ENCODE assay signal across 17 cellular contexts in genomic region chr17:258045-258734, GRCh38.
DNase-seq lines count a peak whose midpoint lies in the region; ATAC-seq and TF ChIP-seq lines count a peak whose summit lies in the region.
"Had no signal": no experiment of that assay in that cellular context is flagged by ENCODE, and none has a peak within 500 bp of the region (broad histone marks: within the 10 kb centered on the region; RNA-seq: fewer than 3 reads in every experiment).

No MANE protein-coding gene starts in this region.

- no peak overlapping the region for H3K4me3 ChIP-seq in right atrium auricular region
- no peak overlapping the region for H3K4me3 ChIP-seq in colonic mucosa
- H3K4me3 ChIP-seq in osteoblast (ENCODE audit: insufficient read depth, low read length), result no peak overlapping the region
- H3K4me3 ChIP-seq in vagina, result no peak overlapping the region
- H3K4me3 ChIP-seq: lung had no signal

- no peak overlapping the region for H3K9ac ChIP-seq in colonic mucosa (ENCODE audit: low read depth in 2 of 2, low read length in 2 of 2)

- no peaks in the 10 kb centered on the region for H3K9me3 ChIP-seq in right atrium auricular region
- no peaks in the 10 kb centered on the region for H3K9me3 ChIP-seq in colonic mucosa
- no peaks in the 10 kb centered on the region for H3K9me3 ChIP-seq in osteoblast (ENCODE audit: low read depth, low read length)
- H3K9me3 ChIP-seq in vagina, result no peaks in the 10 kb centered on the region

- H3K36me3 ChIP-seq in right atrium auricular region (no peaks in the 10 kb centered on the region), colonic mucosa (no peaks in the 10 kb centered on the region), osteoblast (ENCODE audit: insufficient read depth, low read length) (no peaks in the 10 kb centered on the region), vagina (no peaks in the 10 kb centered on the region)

- no peak overlapping the region for H3K27ac Mint-ChIP-seq in glutamatergic neuron (ENCODE audit: unreplicated experiment)
- H3K27ac Mint-ChIP-seq: CD8-positive, alpha-beta memory T cell; immature natural killer cell had no signal

- peaks cover 2% of the 10 kb centered on the region for H3K27me3 Mint-ChIP-seq in glutamatergic neuron (ENCODE audit: unreplicated experiment)

- DNase-seq in right atrium auricular region (ENCODE audit: low spot score) (no peak), left ventricle myocardium superior (no peak), colonic mucosa (peak; percentile 15), osteoblast (ENCODE audit: insufficient read length, low spot score, missing footprints) (peak; percentile 37), vagina (ENCODE audit: extremely low spot score in 2 of 2) (no peak), glutamatergic neuron (no peak), EL (no peak)
- DNase-seq: activated naive CD4-positive, alpha-beta T cell treated with anti-CD3 and anti-CD28 coated beads, Interleukin-2, amount 50 U/mL, for 16 hours; cerebellar nuclear complex; GOT3; immature natural killer cell; NCI-H146; NCI-H524 treated with DMSO at 0.1 percent for 48 hours; occipital lobe; stimulated activated naive CD4-positive, alpha-beta T cell treated with Interleukin-2 at 50 U/mL for 16 hours had no signal

- H3K79me2 ChIP-seq in osteoblast (ENCODE audit: insufficient read depth, low read length), result no peaks in the 10 kb centered on the region

- no peaks in the 10 kb centered on the region for H4K20me1 ChIP-seq in osteoblast (ENCODE audit: insufficient read depth, low read length)

- H3K9me3 Mint-ChIP-seq in glutamatergic neuron (ENCODE audit: unreplicated experiment), result peaks cover 9% of the 10 kb centered on the region
- H3K9me3 Mint-ChIP-seq: CD8-positive, alpha-beta memory T cell; immature natural killer cell had no signal

- peaks cover 5% of the 10 kb centered on the region for H3K4me1 Mint-ChIP-seq in glutamatergic neuron (ENCODE audit: low read depth, unreplicated experiment)
- H3K4me1 Mint-ChIP-seq: CD8-positive, alpha-beta memory T cell; immature natural killer cell had no signal

- no peak overlapping the region for H3K4me3 Mint-ChIP-seq in glutamatergic neuron (ENCODE audit: unreplicated experiment)
- H3K4me3 Mint-ChIP-seq: CD8-positive, alpha-beta memory T cell; immature natural killer cell had no signal

- H3K4me2 ChIP-seq in osteoblast (ENCODE audit: insufficient read depth, low read length), result no peak overlapping the region

- H3K36me3 Mint-ChIP-seq in glutamatergic neuron (ENCODE audit: unreplicated experiment), result peaks cover 36% of the 10 kb centered on the region

- H3K27ac ChIP-seq in right atrium auricular region (peak overlapping the region; percentile 40 to 68), colonic mucosa (no peak overlapping the region), osteoblast (ENCODE audit: low read depth, low read length) (no peak overlapping the region), vagina (peak overlapping the region; percentile 17)

- no peak for ATAC-seq in left ventricle myocardium superior

- intact Hi-C loops in left ventricle myocardium superior (cut with micrococcal nuclease) (no loop called here), colonic mucosa (cut with DNase I) (no loop called here), vagina (cut with DNase I) (no loop called here)

- H3K4me1 ChIP-seq in right atrium auricular region, result peaks cover 0 to 16% of the 10 kb centered on the region in 2 donors
- no peaks in the 10 kb centered on the region for H3K4me1 ChIP-seq in colonic mucosa
- no peaks in the 10 kb centered on the region for H3K4me1 ChIP-seq in osteoblast (ENCODE audit: insufficient read depth, low read length)
- H3K4me1 ChIP-seq in vagina, result no peaks in the 10 kb centered on the region

- no peak for TF ChIP-seq CTCF in right atrium auricular region (IDR thresholded peaks at IDR 0.05)
- TF ChIP-seq CTCF in colonic mucosa (IDR thresholded peaks at IDR 0.05), result no peak
- TF ChIP-seq CTCF in osteoblast (IDR thresholded peaks at IDR 0.05; ENCODE audit: extremely low read depth, low read depth, low read length), result no peak
- no peak for TF ChIP-seq CTCF in vagina (IDR thresholded peaks at IDR 0.05)
- no peak for TF ChIP-seq CTCF in glutamatergic neuron (IDR thresholded peaks at IDR 0.05; ENCODE audit: partially characterized antibody, unreplicated experiment)

- TF ChIP-seq POLR2A in vagina (IDR thresholded peaks at IDR 0.05), result no peak

- H3K27me3 ChIP-seq in right atrium auricular region (no peaks in the 10 kb centered on the region), colonic mucosa (no peaks in the 10 kb centered on the region), osteoblast (ENCODE audit: insufficient read depth, low read length) (no peaks in the 10 kb centered on the region), vagina (no peaks in the 10 kb centered on the region)

- H2AFZ ChIP-seq in osteoblast (ENCODE audit: low read length), result no peak overlapping the region

Comparison
In these comparisons a context has a peak if more than half of its experiments do, and no peak if none do; other contexts are left out.
1. DNase-seq: peak in colonic mucosa (single experiment) and osteoblast (single experiment); none in right atrium auricular region (single experiment), left ventricle myocardium superior (single experiment), vagina (0 of 2), glutamatergic neuron (single experiment) and EL (single experiment).
2. H3K27ac ChIP-seq: peak in right atrium auricular region (2 of 2) and vagina (single experiment); none in colonic mucosa (single experiment) and osteoblast (single experiment).